In genomic region chr17:63440770-63441335, GRCh38 we compare ENCODE assay signal across 14 cellular contexts. TPM values are rescaled to one million over a fixed set of nuclear protein-coding genes. Genes with fewer than 3 reads are reported as not detected.
DNase-seq lines count a peak whose midpoint lies in the region; ATAC-seq and TF ChIP-seq lines count a peak whose summit lies in the region.
"Had no signal": no experiment of that assay in that cellular context is flagged by ENCODE, and none has a peak within 500 bp of the region (broad histone marks: within the 10 kb centered on the region; RNA-seq: fewer than 3 reads in every experiment).

No MANE protein-coding gene starts in this region.

- H3K4me1 Mint-ChIP-seq in activated T-helper 17 cell treated with anti-CD3 and anti-CD28 coated beads, Interleukin-2, amount 50 U/mL, for 72 hours: peaks cover 21% of the 10 kb centered on the region
- H3K4me1 Mint-ChIP-seq in naive thymus-derived CD4-positive, alpha-beta T cell: peaks cover 23 to 50% (median 30%) of the 10 kb centered on the region in 7 donors

- H3K27me3 Mint-ChIP-seq in activated T-helper 17 cell treated with anti-CD3 and anti-CD28 coated beads, Interleukin-2, amount 50 U/mL, for 72 hours: no peaks in the 10 kb centered on the region
- H3K27me3 Mint-ChIP-seq in naive thymus-derived CD4-positive, alpha-beta T cell: peaks cover 0 to 17% (median 0%) of the 10 kb centered on the region in 5 donors
- H3K27me3 Mint-ChIP-seq: B cell had no signal

- no peak for DNase-seq in left ventricle myocardium inferior
- no peak for DNase-seq in Right ventricle myocardium superior
- DNase-seq in naive thymus-derived CD4-positive, alpha-beta T cell: no peak
- no peak for DNase-seq in upper lobe of left lung
- DNase-seq in AG08396 (ENCODE audit: low spot score): no peak
- no peak for DNase-seq in NCI-H2171 treated with DMSO at 0.1 percent for 48 hours (lab: John Stamatoyannopoulos, UW)
- DNase-seq: dorsolateral prefrontal cortex, HFFc6, NCI-H2029 treated with DMSO at 0.1 percent for 48 hours had no signal

- peak overlapping the region; percentile 97 for H3K27ac Mint-ChIP-seq in activated T-helper 17 cell treated with anti-CD3 and anti-CD28 coated beads, Interleukin-2, amount 50 U/mL, for 72 hours
- H3K27ac Mint-ChIP-seq in naive thymus-derived CD4-positive, alpha-beta T cell: peak overlapping the region in 6 of 9 donors; percentile 28 to 93 (median 84)
- H3K27ac Mint-ChIP-seq: mesothelial cell of epicardium had no signal

- no peak for TF ChIP-seq CTCF in left ventricle myocardium inferior (IDR thresholded peaks at IDR 0.05; ENCODE audit: borderline replicate concordance)
- TF ChIP-seq CTCF in upper lobe of left lung (IDR thresholded peaks at IDR 0.05): no peak

- intact Hi-C loops in left ventricle myocardium inferior (cut with micrococcal nuclease) (no loop called here), Right ventricle myocardium superior (cut with DNase I) (no loop called here)
- intact Hi-C loops in naive thymus-derived CD4-positive, alpha-beta T cell (cut with micrococcal nuclease): loop anchor here in 1 of 2 donors (10.0 kb wide), 1 partner anchor 64 kb away; no protein-coding TSS in a partner anchor

- peak overlapping the region; percentile 70 for H3K27ac ChIP-seq in left ventricle myocardium inferior (replicated peaks)
- no peak overlapping the region for H3K27ac ChIP-seq in naive thymus-derived CD4-positive, alpha-beta T cell (ENCODE audit: low read depth, low read length)
- peak overlapping the region; percentile 63 to 97 (median 78) for H3K27ac ChIP-seq in upper lobe of left lung
- H3K27ac ChIP-seq: ascending aorta had no signal

- H3K27me3 ChIP-seq in left ventricle myocardium inferior (ENCODE audit: low read depth) (no peaks in the 10 kb centered on the region), upper lobe of left lung (no peaks in the 10 kb centered on the region)
- no peaks in the 10 kb centered on the region for H3K27me3 ChIP-seq in naive thymus-derived CD4-positive, alpha-beta T cell (ENCODE audit: control insufficient read depth in 2 of 2, insufficient read depth in 2 of 2, low read length in 2 of 2)
- H3K27me3 ChIP-seq: ascending aorta, dorsolateral prefrontal cortex had no signal

- H3K9me3 Mint-ChIP-seq in activated T-helper 17 cell treated with anti-CD3 and anti-CD28 coated beads, Interleukin-2, amount 50 U/mL, for 72 hours: no peaks in the 10 kb centered on the region
- peaks cover 0 to 2% (median 0%) of the 10 kb centered on the region in 11 donors for H3K9me3 Mint-ChIP-seq in naive thymus-derived CD4-positive, alpha-beta T cell
- H3K9me3 Mint-ChIP-seq: HFFc6, mesothelial cell of epicardium had no signal

- H3K9me3 ChIP-seq in left ventricle myocardium inferior (replicated peaks): no peaks in the 10 kb centered on the region
- no peaks in the 10 kb centered on the region for H3K9me3 ChIP-seq in naive thymus-derived CD4-positive, alpha-beta T cell (ENCODE audit: control insufficient read depth in 2 of 3, low read length in 3 of 3)
- H3K9me3 ChIP-seq in upper lobe of left lung: no peaks in the 10 kb centered on the region
- H3K9me3 ChIP-seq: ascending aorta had no signal

- no peak for TF ChIP-seq EP300 in upper lobe of left lung (IDR thresholded peaks at IDR 0.05)

- H3K4me3 ChIP-seq in left ventricle myocardium inferior (no peak overlapping the region), upper lobe of left lung (no peak overlapping the region)
- H3K4me3 ChIP-seq in naive thymus-derived CD4-positive, alpha-beta T cell (ENCODE audit: low read length): no peak overlapping the region
- H3K4me3 ChIP-seq: ascending aorta, dorsolateral prefrontal cortex had no signal

- H3K4me1 ChIP-seq in left ventricle myocardium inferior: peaks cover 64% of the 10 kb centered on the region
- H3K4me1 ChIP-seq in naive thymus-derived CD4-positive, alpha-beta T cell (ENCODE audit: control insufficient read depth in 2 of 2, insufficient read depth in 2 of 2, low read length in 2 of 2): peaks cover 19 to 27% of the 10 kb centered on the region in 2 donors
- H3K4me1 ChIP-seq in upper lobe of left lung: peaks cover 53 to 92% (median 66%) of the 10 kb centered on the region in 4 donors

- WGBS in upper lobe of left lung, 2 donors: 58 to 79% methylated on average over 14 to 16 of the region's 16 CpGs

- CTCF ChIA-PET in naive thymus-derived CD4-positive, alpha-beta T cell (lab: Charles Lee): interaction anchor here (0.7 to 1.2 kb wide), 4 partner anchors 12 to 408 kb away, joined by 3 to 4 read pairs (median 4); no protein-coding TSS in a partner anchor

- POLR2A ChIA-PET in naive thymus-derived CD4-positive, alpha-beta T cell (lab: Charles Lee): interaction anchor here (0.8 to 1.3 kb wide), 2 partner anchors 159 to 167 kb away, joined by 3 to 4 read pairs; no protein-coding TSS in a partner anchor

- no peaks in the 10 kb centered on the region for H3K36me3 ChIP-seq in left ventricle myocardium inferior
- no peaks in the 10 kb centered on the region for H3K36me3 ChIP-seq in naive thymus-derived CD4-positive, alpha-beta T cell (ENCODE audit: control insufficient read depth in 2 of 3, insufficient read depth in 3 of 3, low read length in 3 of 3)
- no peaks in the 10 kb centered on the region for H3K36me3 ChIP-seq in upper lobe of left lung
- H3K36me3 ChIP-seq: ascending aorta had no signal

- no peaks in the 10 kb centered on the region for H3K36me3 Mint-ChIP-seq in activated T-helper 17 cell treated with anti-CD3 and anti-CD28 coated beads, Interleukin-2, amount 50 U/mL, for 72 hours (ENCODE audit: low read depth)
- H3K36me3 Mint-ChIP-seq in naive thymus-derived CD4-positive, alpha-beta T cell: peaks cover 0 to 5% (median 0%) of the 10 kb centered on the region in 5 donors
- H3K36me3 Mint-ChIP-seq: mesothelial cell of epicardium had no signal

- H3K4me3 Mint-ChIP-seq in activated T-helper 17 cell treated with anti-CD3 and anti-CD28 coated beads, Interleukin-2, amount 50 U/mL, for 72 hours: peak overlapping the region; percentile 84
- H3K4me3 Mint-ChIP-seq in naive thymus-derived CD4-positive, alpha-beta T cell: peak overlapping the region in 4 of 10 donors; percentile 37 to 74 (median 62)
- H3K4me3 Mint-ChIP-seq: HFFc6, mesothelial cell of epicardium had no signal

- ATAC-seq in Right ventricle myocardium superior (ENCODE audit: poor library complexity): no peak
- no peak for ATAC-seq in activated T-helper 17 cell treated with anti-CD3 and anti-CD28 coated beads, Interleukin-2, amount 50 U/mL, for 72 hours (replicated peaks)
- no peak for ATAC-seq in naive thymus-derived CD4-positive, alpha-beta T cell
- no peak for ATAC-seq in upper lobe of left lung (ENCODE audit: low FRiP score in 2 of 2)
- no peak for ATAC-seq in activated CD4-positive, CD25-positive, alpha-beta regulatory T cell treated with anti-CD3 and anti-CD28 coated beads, Interleukin-2, amount 50 U/mL, for 24 hours

- TF ChIP-seq POLR2A in upper lobe of left lung (IDR thresholded peaks at IDR 0.05): no peak

RNA-seq across cellular contexts. Expression of gene CYB561, which starts 5.3 kb away (rescaled TPM):
- total RNA-seq in left ventricle myocardium inferior: 9.0 TPM
- total RNA-seq in Right ventricle myocardium superior: 18.9 TPM
- total RNA-seq in activated T-helper 17 cell treated with anti-CD3 and anti-CD28 coated beads, Interleukin-2, amount 50 U/mL, for 72 hours: 10 to 100 TPM in 1 of 2 donors, 1 to 10 TPM in 1; 6.7 to 10.8 TPM
- 10 to 100 TPM in 3 of 5 experiments, 1 to 10 TPM in 2; 5.0 to 20.4 (median 11.0) TPM for total RNA-seq in naive thymus-derived CD4-positive, alpha-beta T cell
- 1 to 10 TPM; 1.9 to 3.0 TPM for polyA plus RNA-seq in naive thymus-derived CD4-positive, alpha-beta T cell
- 100 to 1,000 TPM in 1 of 6 donors, 10 to 100 TPM in 5; 53.7 to 124 (median 64.4) TPM for total RNA-seq in upper lobe of left lung

RNA-seq across cellular contexts. Expression of gene ACE, which starts 36.0 kb away (rescaled TPM):
- total RNA-seq in left ventricle myocardium inferior (6.2 TPM), Right ventricle myocardium superior (5.4 TPM), upper lobe of left lung (10 to 100 TPM; 21.1 to 90.6 (median 65.1) TPM)
- 1 to 10 TPM in 1 of 2 donors, under 1 TPM in 1; 0.61 to 1.4 TPM for total RNA-seq in activated T-helper 17 cell treated with anti-CD3 and anti-CD28 coated beads, Interleukin-2, amount 50 U/mL, for 72 hours
- 10 to 100 TPM in 1 of 5 experiments, 1 to 10 TPM in 2, under 1 TPM in 2; 0.73 to 14.4 (median 2.3) TPM for total RNA-seq in naive thymus-derived CD4-positive, alpha-beta T cell
- not detected for polyA plus RNA-seq in naive thymus-derived CD4-positive, alpha-beta T cell
